Comparison of ENCODE assay signal across 24 cellular contexts in genomic region chr12:14839262-14839661, GRCh38. TPM values are rescaled to one million over a fixed set of nuclear protein-coding genes. Genes with fewer than 3 reads are reported as not detected.
DNase-seq lines count a peak whose midpoint lies in the region; ATAC-seq, FAIRE-seq and TF ChIP-seq lines count a peak whose summit lies in the region.
"Had no signal": no experiment of that assay in that cellular context is flagged by ENCODE, and none has a peak within 500 bp of the region (broad histone marks: within the 10 kb centered on the region; RNA-seq: fewer than 3 reads in every experiment).

No MANE protein-coding gene starts in this region.

- H3K27me3 Mint-ChIP-seq in MCF 10A (ENCODE audit: insufficient read depth, unreplicated experiment) = no peaks in the 10 kb centered on the region
- H3K27me3 Mint-ChIP-seq in activated T-helper 17 cell treated with anti-CD3 and anti-CD28 coated beads, Interleukin-2, amount 50 U/mL, for 72 hours = peaks cover 19% of the 10 kb centered on the region

- no peak for TF ChIP-seq RAD21 in A549 (conservative IDR thresholded peaks at IDR 0.05 in 1 of 2, IDR thresholded peaks at IDR 0.05 in 1 of 2)

- no peaks in the 10 kb centered on the region for H3K9me3 Mint-ChIP-seq in MCF 10A (ENCODE audit: unreplicated experiment)
- H3K9me3 Mint-ChIP-seq in activated T-helper 17 cell treated with anti-CD3 and anti-CD28 coated beads, Interleukin-2, amount 50 U/mL, for 72 hours = no peaks in the 10 kb centered on the region
- H3K9me3 Mint-ChIP-seq: CD4-positive, alpha-beta T cell; CD8-positive, alpha-beta memory T cell had no signal

- peak overlapping the region; percentile 91 for H3K27ac Mint-ChIP-seq in MCF 10A (ENCODE audit: low read depth, unreplicated experiment)
- no peak overlapping the region for H3K27ac Mint-ChIP-seq in activated T-helper 17 cell treated with anti-CD3 and anti-CD28 coated beads, Interleukin-2, amount 50 U/mL, for 72 hours
- H3K27ac Mint-ChIP-seq: CD14-positive monocyte; CD4-positive, alpha-beta T cell had no signal

- CTCF ChIA-PET in MCF 10A (lab: Yijun Ruan, JAX) (interaction anchor here (1.0 to 1.7 kb wide), 2 partner anchors 10 to 28 kb away, joined by 4 to 6 read pairs; no protein-coding TSS in a partner anchor), mammary epithelial cell (lab: Charles Lee; ENCODE audit: low non-redundant PET) (no interaction called here), A549 (lab: Yijun Ruan, JAX) (interaction anchor here (2.7 kb wide), 1 partner anchor 28 kb away, joined by 12 read pairs; no protein-coding TSS in a partner anchor)

- H3K4me1 ChIP-seq in mammary epithelial cell (ENCODE audit: insufficient read depth, low read length) (peaks cover 26% of the 10 kb centered on the region), A549 (peaks cover 67% of the 10 kb centered on the region)

- dilution Hi-C loops in mammary epithelial cell (cut with HindIII; ENCODE audit: low sequenced_read_pairs) = no loop called here

- no peak overlapping the region for H3K4me3 Mint-ChIP-seq in MCF 10A (ENCODE audit: unreplicated experiment)
- H3K4me3 Mint-ChIP-seq in activated T-helper 17 cell treated with anti-CD3 and anti-CD28 coated beads, Interleukin-2, amount 50 U/mL, for 72 hours = no peak overlapping the region
- H3K4me3 Mint-ChIP-seq: CD14-positive monocyte; CD4-positive, alpha-beta T cell; CD8-positive, alpha-beta memory T cell had no signal

- DNase-seq in MCF 10A (ENCODE audit: unreplicated experiment) (no peak), mammary epithelial cell (no peak), A549 (ENCODE audit: low read depth in 1 of 2, low spot score in 1 of 2) (no peak), urothelium cell line (ENCODE audit: low spot score) (no peak)
- DNase-seq: ACHN; AML-193; BE2C; CD4-positive, alpha-beta T cell; CD8-positive, alpha-beta memory T cell; DMS 273 treated with DMSO at 0.1 percent for 48 hours; DMS79; EL; GDM1; GM23248; H7; HCEC 1CT had no signal

- POLR2A ChIA-PET in MCF 10A (lab: Yijun Ruan, JAX) (interaction anchor here (3.2 kb wide), 1 partner anchor 36 kb away, joined by 14 read pairs; the partner anchor contains the start of genes C12orf60 and WBP11), A549 (lab: Yijun Ruan, JAX) (no interaction called here)

- BruUV-seq in MCF 10A (replicated peaks; lab: Mats Ljungman, UMichigan) = no TSS peak
- no TSS peak for BruUV-seq in mammary epithelial cell (replicated peaks; lab: Mats Ljungman, UMichigan)

- no peak overlapping the region for H3K27ac ChIP-seq in mammary epithelial cell (ENCODE audit: insufficient read depth, low read depth, low read length)
- H3K27ac ChIP-seq in A549 = peak overlapping the region; percentile 80 to 90; a peak in 5 of 6 replicates
- H3K27ac ChIP-seq: BLaER1 treated with 17β-estradiol and CSF1 and Interleukin-3, amounts not matched to agents 10 nM and 100 nM; GM23248 had no signal

- H3K4me2 ChIP-seq in mammary epithelial cell (ENCODE audit: insufficient read depth, low read depth, low read length) (no peak overlapping the region), A549 (no peak overlapping the region)
- H3K4me2 ChIP-seq: BLaER1 treated with 17β-estradiol and CSF1 and Interleukin-3, amounts not matched to agents 10 nM and 100 nM had no signal

- no peak for TF ChIP-seq POLR2A in A549 (IDR thresholded peaks at IDR 0.05; ENCODE audit: low read length)

- H3K36me3 Mint-ChIP-seq in MCF 10A (ENCODE audit: insufficient read depth, unreplicated experiment) = no peaks in the 10 kb centered on the region
- H3K36me3 Mint-ChIP-seq in activated T-helper 17 cell treated with anti-CD3 and anti-CD28 coated beads, Interleukin-2, amount 50 U/mL, for 72 hours (ENCODE audit: low read depth) = no peaks in the 10 kb centered on the region
- H3K36me3 Mint-ChIP-seq: CD14-positive monocyte had no signal

- FAIRE-seq in A549 (lab: Jason Lieb, UNC) (no peak), urothelium cell line (lab: Jason Lieb, UNC) (peak; percentile 63)
- FAIRE-seq: A204.1, D721Med, GM12878, GM19239, H1 had no signal

- no peak for ATAC-seq in A549
- no peak for ATAC-seq in activated T-helper 17 cell treated with anti-CD3 and anti-CD28 coated beads, Interleukin-2, amount 50 U/mL, for 72 hours (replicated peaks)
- ATAC-seq: GM12878 had no signal

- no peaks in the 10 kb centered on the region for H3K79me2 ChIP-seq in mammary epithelial cell (ENCODE audit: insufficient read depth, low read length)

- no peaks in the 10 kb centered on the region for H3K36me3 ChIP-seq in mammary epithelial cell (ENCODE audit: insufficient read depth, low read length)
- H3K36me3 ChIP-seq: BE2C; BLaER1 treated with 17β-estradiol and CSF1 and Interleukin-3, amounts not matched to agents 10 nM and 100 nM had no signal

- H3K4me1 Mint-ChIP-seq in MCF 10A (ENCODE audit: insufficient read depth, unreplicated experiment) = peaks cover 43% of the 10 kb centered on the region
- H3K4me1 Mint-ChIP-seq in activated T-helper 17 cell treated with anti-CD3 and anti-CD28 coated beads, Interleukin-2, amount 50 U/mL, for 72 hours = no peaks in the 10 kb centered on the region
- H3K4me1 Mint-ChIP-seq: CD14-positive monocyte; CD8-positive, alpha-beta memory T cell had no signal

- intact Hi-C loops in MCF 10A (cut with micrococcal nuclease) = no loop called here
- intact Hi-C loops in mammary epithelial cell (cut with micrococcal nuclease) = loop anchor here (5.0 kb wide), 1 partner anchor 37 kb away; the partner anchor contains the start of genes C12orf60 and WBP11

- no peak overlapping the region for H3K9ac ChIP-seq in mammary epithelial cell (ENCODE audit: insufficient read depth, low read length)
- H3K9ac ChIP-seq: BLaER1 treated with 17β-estradiol and CSF1 and Interleukin-3, amounts not matched to agents 10 nM and 100 nM; GM23248 had no signal

- no peak overlapping the region for H2AFZ ChIP-seq in mammary epithelial cell (ENCODE audit: low read depth, low read length)
- H2AFZ ChIP-seq: GM23248 had no signal

- 100% methylated on average over 1 of the region's 1 CpG for WGBS in mammary epithelial cell (ENCODE audit: low coverage, missing lambda C conversion rate)
- 92% methylated on average over 1 of the region's 1 CpG for WGBS in A549 (ENCODE audit: missing lambda C conversion rate)

- no peak overlapping the region for H3K4me3 ChIP-seq in mammary epithelial cell (replicated peaks in 1 of 3; ENCODE audit: insufficient read depth in 1 of 3, low read depth in 2 of 3, low read length in 3 of 3)
- no peak overlapping the region for H3K4me3 ChIP-seq in A549
- H3K4me3 ChIP-seq: BLaER1 treated with 17β-estradiol and CSF1 and Interleukin-3, amounts not matched to agents 10 nM and 100 nM; GM12878; GM23248 had no signal

- no peaks in the 10 kb centered on the region for H3K9me3 ChIP-seq in mammary epithelial cell (replicated peaks; ENCODE audit: insufficient read depth, low read length)
- H3K9me3 ChIP-seq in A549 = peaks cover 11% of the 10 kb centered on the region; the same call in 2 of the 3 replicates
- H3K9me3 ChIP-seq: BE2C; BLaER1 treated with 17β-estradiol and CSF1 and Interleukin-3, amounts not matched to agents 10 nM and 100 nM had no signal

- H3K27me3 ChIP-seq in mammary epithelial cell (ENCODE audit: insufficient read depth, low read length) = no peaks in the 10 kb centered on the region
- H3K27me3 ChIP-seq: BE2C; BLaER1 treated with 17β-estradiol and CSF1 and Interleukin-3, amounts not matched to agents 10 nM and 100 nM had no signal

- TF ChIP-seq CTCF in MCF 10A (IDR thresholded peaks at IDR 0.05; ENCODE audit: unreplicated experiment) = no peak
- TF ChIP-seq CTCF in mammary epithelial cell (conservative IDR thresholded peaks at IDR 0.05 in 1 of 2, IDR thresholded peaks at IDR 0.05 in 1 of 2; ENCODE audit: extremely low read depth in 1 of 2, insufficient read depth in 1 of 2, low read depth in 1 of 2, low read length in 2 of 2) = no peak
- no peak for TF ChIP-seq CTCF in A549 (IDR thresholded peaks at IDR 0.05)

- no peaks in the 10 kb centered on the region for H4K20me1 ChIP-seq in mammary epithelial cell (ENCODE audit: insufficient read depth, low read length)
- H4K20me1 ChIP-seq: BLaER1 treated with 17β-estradiol and CSF1 and Interleukin-3, amounts not matched to agents 10 nM and 100 nM had no signal

- in situ Hi-C loops in mammary epithelial cell (cut with MboI; ENCODE audit: low sequenced_read_pairs in 2 of 2) = loop anchor here in 1 of 2 donors (25.0 kb wide), 1 partner anchor 373 kb away; the partner anchor contains the start of gene RERG

- TF ChIP-seq EP300 in A549 (IDR thresholded peaks at IDR 0.05) = no peak

RNA-seq across cellular contexts. Expression of gene ART4, which starts 4.1 kb away (rescaled TPM):
- total RNA-seq in MCF 10A (2022) = not detected in 2 replicates
- not detected for total RNA-seq in mammary epithelial cell
- not detected for polyA plus RNA-seq in mammary epithelial cell
- not detected for polyA minus RNA-seq in mammary epithelial cell
- not detected in 2 replicates for polyA plus RNA-seq in A549 (2011; rRNA removed)
- 0.01 and 0.07 TPM in 2 replicates for polyA plus RNA-seq in A549 (2012; cell fraction: cytosol; rRNA removed)
- polyA plus RNA-seq in A549 (2012; cell fraction: nucleus; rRNA removed) = not detected in 2 replicates
- polyA plus RNA-seq in A549 (2017; fragmentation: RNase III; extraction: RNeasy Plus Mini Kit Qiagen cat#74134 plus additional on column Dnase treatment) = not detected in 3 replicates
- not detected in 2 replicates for polyA minus RNA-seq in A549 (2011; rRNA and poly(A)+ RNA removed)
- not detected for total RNA-seq in activated T-helper 17 cell treated with anti-CD3 and anti-CD28 coated beads, Interleukin-2, amount 50 U/mL, for 72 hours
- total RNA-seq: CD4-positive, alpha-beta T cell; CD8-positive, alpha-beta memory T cell; GM12878; GM23248; H1; H7 had no signal
- polyA plus RNA-seq: CD14-positive monocyte; CD8-positive, alpha-beta memory T cell; GM23248; H1 had no signal

RNA-seq across cellular contexts. Expression of gene SMCO3, which starts 25.3 kb away (rescaled TPM):
- total RNA-seq in MCF 10A (2022) = 0.20 TPM in 1 of 2 replicates, not detected in the other
- total RNA-seq in mammary epithelial cell = under 1 TPM in 1 of 2 donors, not detected in 1; 0.17 TPM
- not detected for polyA plus RNA-seq in mammary epithelial cell
- not detected for polyA minus RNA-seq in mammary epithelial cell
- polyA plus RNA-seq in A549 (2011; rRNA removed) = 0.06 TPM in 1 of 2 replicates, not detected in the other
- not detected in 2 replicates for polyA plus RNA-seq in A549 (2012; cell fraction: cytosol; rRNA removed)
- polyA plus RNA-seq in A549 (2012; cell fraction: nucleus; rRNA removed) = not detected in 2 replicates
- polyA plus RNA-seq in A549 (2017; fragmentation: RNase III; extraction: RNeasy Plus Mini Kit Qiagen cat#74134 plus additional on column Dnase treatment) = not detected in 3 replicates
- not detected in 2 replicates for polyA minus RNA-seq in A549 (2011; rRNA and poly(A)+ RNA removed)
- not detected for total RNA-seq in activated T-helper 17 cell treated with anti-CD3 and anti-CD28 coated beads, Interleukin-2, amount 50 U/mL, for 72 hours
- total RNA-seq: CD4-positive, alpha-beta T cell; CD8-positive, alpha-beta memory T cell; GM12878; GM23248; H1; H7 had no signal
- polyA plus RNA-seq: CD8-positive, alpha-beta memory T cell; GM23248; H1 had no signal

RNA-seq across cellular contexts. Expression of gene C12orf60, which starts 35.8 kb away (rescaled TPM):
- total RNA-seq in MCF 10A (2022) = 2.2 and 2.6 TPM in 2 replicates
- total RNA-seq in mammary epithelial cell = 1 to 10 TPM in 1 of 2 donors, under 1 TPM in 1; 0.83 to 1.3 TPM
- 1.1 TPM for polyA plus RNA-seq in mammary epithelial cell
- polyA minus RNA-seq in mammary epithelial cell = not detected
- polyA plus RNA-seq in A549 (2011; rRNA removed) = 4.8 and 5.5 TPM in 2 replicates
- polyA plus RNA-seq in A549 (2012; cell fraction: cytosol; rRNA removed) = 0.90 and 1.0 TPM in 2 replicates
- polyA plus RNA-seq in A549 (2012; cell fraction: nucleus; rRNA removed) = 0.67 and 0.81 TPM in 2 replicates
- 2.0 to 2.4 TPM (median 2.2 TPM) in 3 replicates for polyA plus RNA-seq in A549 (2017; fragmentation: RNase III; extraction: RNeasy Plus Mini Kit Qiagen cat#74134 plus additional on column Dnase treatment)
- polyA minus RNA-seq in A549 (2011; rRNA and poly(A)+ RNA removed) = 1.9 and 3.4 TPM in 2 replicates
- total RNA-seq in activated T-helper 17 cell treated with anti-CD3 and anti-CD28 coated beads, Interleukin-2, amount 50 U/mL, for 72 hours = 1 to 10 TPM; 2.6 to 3.7 TPM

RNA-seq across cellular contexts. Expression of gene WBP11, which starts 36.0 kb away (rescaled TPM):
- 51.3 and 56.6 TPM in 2 replicates for total RNA-seq in MCF 10A (2022)
- total RNA-seq in mammary epithelial cell = 10 to 100 TPM; 12.0 to 61.2 TPM
- 17.5 TPM for polyA plus RNA-seq in mammary epithelial cell
- 32.0 TPM for polyA minus RNA-seq in mammary epithelial cell
- 32.1 and 50.3 TPM in 2 replicates for polyA plus RNA-seq in A549 (2011; rRNA removed)
- 26.9 and 30.3 TPM in 2 replicates for polyA plus RNA-seq in A549 (2012; cell fraction: cytosol; rRNA removed)
- 26.0 and 29.9 TPM in 2 replicates for polyA plus RNA-seq in A549 (2012; cell fraction: nucleus; rRNA removed)
- polyA plus RNA-seq in A549 (2017; fragmentation: RNase III; extraction: RNeasy Plus Mini Kit Qiagen cat#74134 plus additional on column Dnase treatment) = 45.7 to 52.2 TPM (median 50.3 TPM) in 3 replicates
- polyA minus RNA-seq in A549 (2011; rRNA and poly(A)+ RNA removed) = 16.0 and 19.2 TPM in 2 replicates
- 100 to 1,000 TPM in 1 of 2 donors, 10 to 100 TPM in 1; 87.5 to 102 TPM for total RNA-seq in activated T-helper 17 cell treated with anti-CD3 and anti-CD28 coated beads, Interleukin-2, amount 50 U/mL, for 72 hours

RNA-seq across cellular contexts. Expression of gene MGP, which starts 46.4 kb away (rescaled TPM):
- total RNA-seq in MCF 10A (2022) = 1.3 and 4.8 TPM in 2 replicates
- 10 to 100 TPM in 1 of 2 donors, under 1 TPM in 1; 0.66 to 55.5 TPM for total RNA-seq in mammary epithelial cell
- polyA plus RNA-seq in mammary epithelial cell = 1.4 TPM
- polyA minus RNA-seq in mammary epithelial cell = not detected
- polyA plus RNA-seq in A549 (2011; rRNA removed) = 0.16 and 0.21 TPM in 2 replicates
- polyA plus RNA-seq in A549 (2012; cell fraction: cytosol; rRNA removed) = not detected in 2 replicates
- not detected in 2 replicates for polyA plus RNA-seq in A549 (2012; cell fraction: nucleus; rRNA removed)
- 0.10 to 0.30 TPM (median 0.11 TPM) in 3 replicates for polyA plus RNA-seq in A549 (2017; fragmentation: RNase III; extraction: RNeasy Plus Mini Kit Qiagen cat#74134 plus additional on column Dnase treatment)
- not detected in 2 replicates for polyA minus RNA-seq in A549 (2011; rRNA and poly(A)+ RNA removed)
- under 1 TPM in 1 of 2 donors, not detected in 1; 0.74 TPM for total RNA-seq in activated T-helper 17 cell treated with anti-CD3 and anti-CD28 coated beads, Interleukin-2, amount 50 U/mL, for 72 hours
- total RNA-seq: CD8-positive, alpha-beta memory T cell; H1; H7 had no signal
- polyA plus RNA-seq: CD14-positive monocyte; CD8-positive, alpha-beta memory T cell; H1 had no signal
